Comparison of ENCODE assay signal across 2 cellular contexts in genomic region chr10:47730911-47731310, GRCh38. TPM values are rescaled to one million over a fixed set of nuclear protein-coding genes. Genes with fewer than 3 reads are reported as not detected.
"Had no signal": no experiment of that assay in that cellular context is flagged by ENCODE, and none has a peak within 500 bp of the region (broad histone marks: within the 10 kb centered on the region; RNA-seq: fewer than 3 reads in every experiment).

No MANE protein-coding gene starts in this region.

RNA-seq across cellular contexts. Expression of gene SYT15B, which starts 32.5 kb away (rescaled TPM):
- total RNA-seq: LHCN-M2, M059J had no signal
